9 cellular contexts compared by ENCODE assay signal in the genomic region with DNA sequence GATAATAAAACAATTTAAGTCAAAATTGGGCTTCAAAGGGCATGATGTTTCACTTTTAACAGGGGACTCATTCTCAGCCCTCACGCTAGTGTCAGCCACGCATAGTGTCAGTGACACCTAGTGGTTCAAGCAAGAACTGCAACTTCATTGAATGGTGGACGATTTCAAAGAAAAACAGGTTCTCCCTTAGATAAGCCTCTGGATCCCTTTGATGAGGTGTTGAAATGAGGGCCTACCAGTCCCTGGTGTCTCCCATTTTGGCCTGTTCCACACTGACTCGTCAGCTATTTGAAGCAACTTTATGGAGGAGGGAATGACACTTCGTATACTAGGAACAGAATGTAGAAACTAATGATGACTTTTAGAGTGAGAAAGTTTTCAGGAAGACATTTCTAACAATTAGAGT. TPM values are rescaled to one million over a fixed set of nuclear protein-coding genes. Genes with fewer than 3 reads are reported as not detected.
DNase-seq lines count a peak whose midpoint lies in the region; ATAC-seq and TF ChIP-seq lines count a peak whose summit lies in the region.
"Had no signal": no experiment of that assay in that cellular context is flagged by ENCODE, and none has a peak within 500 bp of the region (broad histone marks: within the 10 kb centered on the region; RNA-seq: fewer than 3 reads in every experiment).

No MANE protein-coding gene starts in this region.

- no peaks in the 10 kb centered on the region for H3K4me1 Mint-ChIP-seq in CD8-positive, alpha-beta T cell (ENCODE audit: low read depth)
- peaks cover 4% of the 10 kb centered on the region for H3K4me1 Mint-ChIP-seq in activated T-helper 17 cell treated with anti-CD3 and anti-CD28 coated beads, Interleukin-2, amount 50 U/mL, for 72 hours
- H3K4me1 Mint-ChIP-seq in glutamatergic neuron (ENCODE audit: low read depth, unreplicated experiment): peaks cover 6% of the 10 kb centered on the region

- H3K4me3 ChIP-seq in CD8-positive, alpha-beta T cell (ENCODE audit: low read depth, low read length): no peak overlapping the region

- H3K4me1 ChIP-seq in CD8-positive, alpha-beta T cell (ENCODE audit: insufficient read depth, low read length): no peaks in the 10 kb centered on the region

- H3K27me3 ChIP-seq in CD8-positive, alpha-beta T cell (ENCODE audit: insufficient read depth, low read length): no peaks in the 10 kb centered on the region

- no peak overlapping the region for H3K4me3 Mint-ChIP-seq in CD8-positive, alpha-beta T cell
- H3K4me3 Mint-ChIP-seq in activated T-helper 17 cell treated with anti-CD3 and anti-CD28 coated beads, Interleukin-2, amount 50 U/mL, for 72 hours: no peak overlapping the region
- H3K4me3 Mint-ChIP-seq in glutamatergic neuron (ENCODE audit: unreplicated experiment): no peak overlapping the region

- no peak overlapping the region for H3K27ac ChIP-seq in CD8-positive, alpha-beta T cell (ENCODE audit: low read depth, low read length)

- H3K36me3 ChIP-seq in CD8-positive, alpha-beta T cell (ENCODE audit: insufficient read depth, low read length): no peaks in the 10 kb centered on the region

- POLR2A ChIA-PET in CD8-positive, alpha-beta T cell (lab: Charles Lee): no interaction called here

- no peak overlapping the region for H3K27ac Mint-ChIP-seq in CD8-positive, alpha-beta T cell
- no peak overlapping the region for H3K27ac Mint-ChIP-seq in activated T-helper 17 cell treated with anti-CD3 and anti-CD28 coated beads, Interleukin-2, amount 50 U/mL, for 72 hours
- no peak overlapping the region for H3K27ac Mint-ChIP-seq in glutamatergic neuron (ENCODE audit: unreplicated experiment)

- no peaks in the 10 kb centered on the region for H3K36me3 Mint-ChIP-seq in CD8-positive, alpha-beta T cell
- H3K36me3 Mint-ChIP-seq in activated T-helper 17 cell treated with anti-CD3 and anti-CD28 coated beads, Interleukin-2, amount 50 U/mL, for 72 hours (ENCODE audit: low read depth): no peaks in the 10 kb centered on the region
- H3K36me3 Mint-ChIP-seq in glutamatergic neuron (ENCODE audit: unreplicated experiment): no peaks in the 10 kb centered on the region

- no peaks in the 10 kb centered on the region for H3K9me3 Mint-ChIP-seq in CD8-positive, alpha-beta T cell
- H3K9me3 Mint-ChIP-seq in activated T-helper 17 cell treated with anti-CD3 and anti-CD28 coated beads, Interleukin-2, amount 50 U/mL, for 72 hours: no peaks in the 10 kb centered on the region
- no peaks in the 10 kb centered on the region for H3K9me3 Mint-ChIP-seq in glutamatergic neuron (ENCODE audit: unreplicated experiment)

- ATAC-seq in CD8-positive, alpha-beta T cell: peak; percentile 54
- ATAC-seq in GM18517 (IDR thresholded peaks at IDR 0.05; ENCODE audit: unreplicated experiment) (peak; percentile 60), GM21381 (IDR thresholded peaks at IDR 0.05; ENCODE audit: unreplicated experiment) (no peak)
- ATAC-seq in activated T-helper 17 cell treated with anti-CD3 and anti-CD28 coated beads, Interleukin-2, amount 50 U/mL, for 72 hours (replicated peaks): peak; percentile 48

- intact Hi-C loops in CD8-positive, alpha-beta T cell (cut with DNase I, micrococcal nuclease): loop anchor here (1.0 to 5.0 kb wide), 2 partner anchors 124 to 126 kb away; no protein-coding TSS in a partner anchor

- peak; percentile 89 for TF ChIP-seq CTCF in CD8-positive, alpha-beta T cell (IDR thresholded peaks at IDR 0.05)
- peak; percentile 93 for TF ChIP-seq CTCF in glutamatergic neuron (IDR thresholded peaks at IDR 0.05; ENCODE audit: partially characterized antibody, unreplicated experiment)

- peaks cover 24% of the 10 kb centered on the region for H3K27me3 Mint-ChIP-seq in CD8-positive, alpha-beta T cell (ENCODE audit: low read depth)
- peaks cover 32% of the 10 kb centered on the region for H3K27me3 Mint-ChIP-seq in activated T-helper 17 cell treated with anti-CD3 and anti-CD28 coated beads, Interleukin-2, amount 50 U/mL, for 72 hours
- no peaks in the 10 kb centered on the region for H3K27me3 Mint-ChIP-seq in glutamatergic neuron (ENCODE audit: unreplicated experiment)

- H3K9me3 ChIP-seq in CD8-positive, alpha-beta T cell (ENCODE audit: low read length): no peaks in the 10 kb centered on the region

- DNase-seq in CD8-positive, alpha-beta T cell: peak in 5 of 7 experiments; percentile 5 to 55 (median 35)
- DNase-seq in NCI-H510A treated with DMSO at 0.1 percent for 48 hours (lab: John Stamatoyannopoulos, UW): peak; percentile 74
- DNase-seq in glutamatergic neuron: no peak
- DNase-seq in putamen (ENCODE audit: low spot score): peak; percentile 14
- no peak for DNase-seq in stimulated activated naive CD4-positive, alpha-beta T cell treated with Interleukin-2 at 50 U/mL for 16 hours (lab: John Stamatoyannopoulos, UW)

- CTCF ChIA-PET in CD8-positive, alpha-beta T cell (lab: Charles Lee): interaction anchor here (0.8 to 3.8 kb wide), 8 partner anchors 9 to 126 kb away, joined by 3 to 16 read pairs (median 4); no protein-coding TSS in a partner anchor

RNA-seq across cellular contexts. Expression of gene FCRL5, which starts 56.2 kb away (rescaled TPM):
- total RNA-seq in CD8-positive, alpha-beta T cell: under 1 TPM; 0.60 to 0.64 TPM
- total RNA-seq in activated T-helper 17 cell treated with anti-CD3 and anti-CD28 coated beads, Interleukin-2, amount 50 U/mL, for 72 hours: not detected
- not detected for total RNA-seq in glutamatergic neuron (ENCODE audit: unreplicated experiment)
- total RNA-seq: T-helper 1 cell treated with Interleukin-12 subunit alpha and Interleukin-12 subunit beta and Interleukin-4 antibody, amounts not matched to agents 30 ng/mL and 1 ng/mL, for 36 hours had no signal

Comparison
In these comparisons a context has a peak if more than half of its experiments do, and no peak if none do; other contexts are left out.
1. DNase-seq: peak in CD8-positive, alpha-beta T cell (5 of 7), NCI-H510A treated with DMSO at 0.1 percent for 48 hours (single experiment) and putamen (single experiment); none in glutamatergic neuron (single experiment) and stimulated activated naive CD4-positive, alpha-beta T cell treated with Interleukin-2 at 50 U/mL for 16 hours (single experiment).